In the genomic region with DNA sequence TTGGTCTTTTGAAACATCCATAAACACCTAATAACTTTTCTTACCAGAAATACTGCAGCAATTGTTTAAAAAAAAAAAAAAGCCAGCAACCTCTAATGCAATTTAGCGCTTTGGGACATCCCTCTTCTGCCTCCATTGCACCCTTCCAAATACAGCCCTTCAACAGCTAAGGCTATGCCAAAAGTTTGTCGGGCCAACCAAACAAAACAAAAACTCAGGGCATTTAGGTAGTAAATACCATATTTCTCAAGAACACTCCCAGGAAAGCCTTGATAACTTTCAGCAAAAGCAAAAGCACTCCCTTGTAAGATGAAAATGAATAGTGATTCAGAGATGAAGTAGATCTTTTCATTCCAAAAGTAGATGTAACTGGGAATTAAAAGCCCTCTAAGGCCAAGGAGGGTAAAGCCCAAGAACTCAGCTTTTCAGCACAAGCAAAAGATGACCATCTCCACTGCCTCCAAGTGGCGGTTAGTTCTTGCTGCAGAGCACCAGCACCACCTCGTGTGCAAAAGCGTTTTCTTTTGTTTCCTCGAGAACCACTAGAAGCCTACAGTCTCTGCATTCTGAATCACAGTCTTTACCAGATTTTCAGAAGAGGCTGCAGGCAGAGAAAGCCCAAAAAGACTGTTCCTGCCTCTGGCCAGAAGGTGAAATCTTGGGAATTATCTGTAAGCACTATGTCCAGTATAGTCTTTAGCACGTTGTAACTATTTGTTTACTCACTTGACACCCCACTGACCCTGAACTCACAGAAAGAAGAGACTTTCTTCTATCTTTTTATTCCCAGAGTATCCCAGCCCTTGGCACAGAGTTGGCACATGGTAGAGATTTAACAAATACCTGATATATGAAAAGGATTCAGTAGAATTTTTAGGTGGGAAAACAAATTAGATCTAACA, we compare ENCODE assay signal across 8 cellular contexts.
A peak's percentile ranks its signal among the peaks of the same experiment; 100 is the strongest.
DNase-seq lines count a peak whose midpoint lies in the region; ATAC-seq, FAIRE-seq and TF ChIP-seq lines count a peak whose summit lies in the region.

No MANE protein-coding gene starts in this region.

- no peak overlapping the region for H3K27ac Mint-ChIP-seq in stimulated activated memory B cell treated with anti-CD40 and anti-IgM and Interleukin-4, amounts not matched to agents 10 μg/mL and 1 μg/mL and 100 μg/mL, for 72 hours

- peak; percentile 83 for TF ChIP-seq CTCF in astrocyte of the cerebellum (IDR thresholded peaks at IDR 0.05; ENCODE audit: low read depth, low read length, missing control alignments)

- no peaks in the 10 kb centered on the region for H3K4me1 Mint-ChIP-seq in stimulated activated memory B cell treated with anti-CD40 and anti-IgM and Interleukin-4, amounts not matched to agents 10 μg/mL and 1 μg/mL and 100 μg/mL, for 72 hours

- DNase-seq in DMS 273 (lab: John Stamatoyannopoulos, UW; ENCODE audit: unreplicated experiment) (peak; percentile 85), GM19239 (ENCODE audit: insufficient read length, low spot score) (no peak), HK-2 (ENCODE audit: unreplicated experiment) (peak; percentile 46), NCI-H748 (lab: John Stamatoyannopoulos, UW; ENCODE audit: unreplicated experiment) (peak; percentile 87), astrocyte of the cerebellum (ENCODE audit: low read depth) (peak; percentile 66), iPS-NIHi7 (ENCODE audit: extremely low spot score) (peak; percentile 84)

- H3K27me3 Mint-ChIP-seq in stimulated activated memory B cell treated with anti-CD40 and anti-IgM and Interleukin-4, amounts not matched to agents 10 μg/mL and 1 μg/mL and 100 μg/mL, for 72 hours: no peaks in the 10 kb centered on the region

- peak; percentile 55 for ATAC-seq in stimulated activated memory B cell treated with anti-CD40 and anti-IgM and Interleukin-4, amounts not matched to agents 10 μg/mL and 1 μg/mL and 100 μg/mL, for 72 hours
- ATAC-seq in HG03039 (IDR thresholded peaks at IDR 0.05; ENCODE audit: unreplicated experiment): no peak

- no peak overlapping the region for H3K4me3 Mint-ChIP-seq in stimulated activated memory B cell treated with anti-CD40 and anti-IgM and Interleukin-4, amounts not matched to agents 10 μg/mL and 1 μg/mL and 100 μg/mL, for 72 hours

- in situ Hi-C loops in astrocyte of the cerebellum (cut with HindIII; ENCODE audit: low sequenced_read_pairs): no loop called here

- no peak overlapping the region for H3K4me3 ChIP-seq in astrocyte of the cerebellum (ENCODE audit: low read depth, low read length)

- H3K9me3 Mint-ChIP-seq in stimulated activated memory B cell treated with anti-CD40 and anti-IgM and Interleukin-4, amounts not matched to agents 10 μg/mL and 1 μg/mL and 100 μg/mL, for 72 hours: no peaks in the 10 kb centered on the region

- no peaks in the 10 kb centered on the region for H3K36me3 Mint-ChIP-seq in stimulated activated memory B cell treated with anti-CD40 and anti-IgM and Interleukin-4, amounts not matched to agents 10 μg/mL and 1 μg/mL and 100 μg/mL, for 72 hours

- peak; percentile 81 for FAIRE-seq in GM19239 (lab: Jason Lieb, UNC)
